Comparison of ENCODE assay signal across 8 cellular contexts in the genomic region with DNA sequence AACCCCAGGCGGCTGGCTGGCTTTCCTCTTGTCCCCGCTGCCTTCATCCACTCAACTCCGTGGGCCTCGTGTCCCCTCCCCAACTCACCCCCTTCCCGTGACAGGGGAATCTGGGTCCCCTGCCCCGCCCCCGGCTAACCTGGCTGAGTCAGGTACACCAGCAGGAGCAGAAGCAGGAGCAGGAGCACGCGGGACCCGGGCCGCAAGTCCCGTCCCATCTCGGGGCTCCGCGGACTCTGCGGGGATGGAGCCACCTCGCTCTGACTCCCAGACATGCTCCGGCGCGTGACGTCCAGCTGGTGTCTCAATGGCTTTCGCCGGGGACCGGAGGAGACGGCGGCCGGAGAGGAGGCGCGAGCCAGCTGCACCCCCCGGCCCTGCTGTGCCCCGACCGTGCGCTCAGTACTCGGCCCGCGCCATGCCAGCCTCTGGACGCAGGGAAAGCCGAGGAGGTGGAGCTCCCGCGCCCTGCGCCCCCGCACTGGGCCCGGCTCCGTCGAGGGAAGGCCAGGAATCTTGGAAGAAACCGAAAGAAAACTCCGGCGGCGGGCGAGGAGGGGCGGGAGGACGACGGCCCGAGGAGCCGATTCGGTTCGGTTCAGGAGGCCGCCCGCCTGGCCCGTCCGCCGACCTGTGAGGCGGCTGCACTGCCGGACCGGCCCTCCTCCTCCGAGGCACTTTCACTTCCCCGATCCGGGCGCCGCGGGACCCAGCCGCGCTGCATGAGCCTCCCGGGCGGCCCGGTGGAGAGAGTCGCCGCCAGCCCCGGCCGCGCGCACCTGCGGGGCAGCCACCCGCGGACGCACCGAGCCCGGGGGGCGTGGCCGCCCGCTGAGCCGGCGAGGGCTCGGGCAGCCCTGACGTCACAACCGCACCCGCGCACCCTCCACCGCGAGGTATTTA. TPM values are rescaled to one million over a fixed set of nuclear protein-coding genes. Genes with fewer than 3 reads are reported as not detected.
DNase-seq lines count a peak whose midpoint lies in the region; ATAC-seq lines count a peak whose summit lies in the region.

A gene with protein sequence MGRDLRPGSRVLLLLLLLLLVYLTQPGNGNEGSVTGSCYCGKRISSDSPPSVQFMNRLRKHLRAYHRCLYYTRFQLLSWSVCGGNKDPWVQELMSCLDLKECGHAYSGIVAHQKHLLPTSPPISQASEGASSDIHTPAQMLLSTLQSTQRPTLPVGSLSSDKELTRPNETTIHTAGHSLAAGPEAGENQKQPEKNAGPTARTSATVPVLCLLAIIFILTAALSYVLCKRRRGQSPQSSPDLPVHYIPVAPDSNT (minus strand): TSS at position 807 of the 903 bp plus-strand sequence. CDS start 589 bp downstream, at position 218.
A gene with protein sequence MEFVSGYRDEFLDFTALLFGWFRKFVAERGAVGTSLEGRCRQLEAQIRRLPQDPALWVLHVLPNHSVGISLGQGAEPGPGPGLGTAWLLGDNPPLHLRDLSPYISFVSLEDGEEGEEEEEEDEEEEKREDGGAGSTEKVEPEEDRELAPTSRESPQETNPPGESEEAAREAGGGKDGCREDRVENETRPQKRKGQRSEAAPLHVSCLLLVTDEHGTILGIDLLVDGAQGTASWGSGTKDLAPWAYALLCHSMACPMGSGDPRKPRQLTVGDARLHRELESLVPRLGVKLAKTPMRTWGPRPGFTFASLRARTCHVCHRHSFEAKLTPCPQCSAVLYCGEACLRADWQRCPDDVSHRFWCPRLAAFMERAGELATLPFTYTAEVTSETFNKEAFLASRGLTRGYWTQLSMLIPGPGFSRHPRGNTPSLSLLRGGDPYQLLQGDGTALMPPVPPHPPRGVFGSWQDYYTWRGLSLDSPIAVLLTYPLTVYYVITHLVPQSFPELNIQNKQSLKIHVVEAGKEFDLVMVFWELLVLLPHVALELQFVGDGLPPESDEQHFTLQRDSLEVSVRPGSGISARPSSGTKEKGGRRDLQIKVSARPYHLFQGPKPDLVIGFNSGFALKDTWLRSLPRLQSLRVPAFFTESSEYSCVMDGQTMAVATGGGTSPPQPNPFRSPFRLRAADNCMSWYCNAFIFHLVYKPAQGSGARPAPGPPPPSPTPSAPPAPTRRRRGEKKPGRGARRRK (plus strand): TSS at position 712 of the 903 bp plus-strand sequence. CDS start 716 bp downstream, outside the sequence.

- H3K27ac ChIP-seq in muscle layer of duodenum (ENCODE audit: low read length), result peak within 1 kb of the TSS; percentile 67
- H3K27ac ChIP-seq in subcutaneous abdominal adipose tissue (ENCODE audit: low read depth, low read length), result peak within 1 kb of the TSS; percentile 23

- H3K4me1 ChIP-seq in muscle layer of duodenum (ENCODE audit: control insufficient read depth in 1 of 2, insufficient read depth in 2 of 2, low read length in 2 of 2), result peaks cover 0 to 6% of the 10 kb centered on the region in 2 donors
- H3K4me1 ChIP-seq in subcutaneous abdominal adipose tissue (ENCODE audit: control insufficient read depth in 5 of 5, insufficient read depth in 5 of 5, low read length in 5 of 5), result peaks cover 0 to 41% (median 19%) of the 10 kb centered on the region in 5 donors

- peak within 1 kb of the TSS; percentile 38 to 84 (median 73) for H3K9ac ChIP-seq in subcutaneous abdominal adipose tissue (ENCODE audit: low read length in 5 of 5)

- peak; percentile 52 for DNase-seq in NAMALWA (ENCODE audit: low spot score)
- peak; percentile 46 for DNase-seq in activated T-cell treated with anti-CD3 and anti-CD28 coated beads for 4 hours
- no peak for DNase-seq in COR-L47 (lab: John Stamatoyannopoulos, UW)
- DNase-seq in HUDEP-2 (lab: John Stamatoyannopoulos, UW; ENCODE audit: unreplicated experiment in 76 of 76), result no peak

- H3K4me3 ChIP-seq in muscle layer of duodenum (ENCODE audit: low read depth in 1 of 2, low read length in 2 of 2), result peak within 1 kb of the TSS; percentile 71 to 90
- peak within 1 kb of the TSS; percentile 54 to 83 (median 73) for H3K4me3 ChIP-seq in subcutaneous abdominal adipose tissue (ENCODE audit: low read depth in 1 of 5, low read length in 5 of 5)

- H3K36me3 ChIP-seq in muscle layer of duodenum (ENCODE audit: control insufficient read depth in 1 of 2, insufficient read depth in 2 of 2, low read length in 2 of 2) (no peaks in the 10 kb centered on the region), subcutaneous abdominal adipose tissue (ENCODE audit: control insufficient read depth in 5 of 5, insufficient read depth in 5 of 5, low read length in 5 of 5) (peaks cover 0 to 6% (median 0%) of the 10 kb centered on the region in 5 donors)

- H3K9me3 ChIP-seq in muscle layer of duodenum (ENCODE audit: control insufficient read depth in 1 of 2, low read length in 2 of 2), result no peaks in the 10 kb centered on the region
- H3K9me3 ChIP-seq in subcutaneous abdominal adipose tissue (ENCODE audit: control insufficient read depth in 5 of 5, low read length in 5 of 5), result no peaks in the 10 kb centered on the region

- H3K27me3 ChIP-seq in muscle layer of duodenum (ENCODE audit: low read depth, low read length) (no peaks in the 10 kb centered on the region), subcutaneous abdominal adipose tissue (ENCODE audit: control insufficient read depth in 5 of 5, insufficient read depth in 4 of 5, low read length in 5 of 5) (peaks cover under 1 to 10% (median 3%) of the 10 kb centered on the region in 5 donors)

- ATAC-seq in GM18498 (IDR thresholded peaks at IDR 0.05; ENCODE audit: unreplicated experiment) (peak; percentile 54), esophagus mucosa (peak; percentile 71)

RNA-seq across cellular contexts. Expression of the first gene that starts in this region (rescaled TPM):
- total RNA-seq in esophagus mucosa, result 15.7 TPM

RNA-seq across cellular contexts. Expression of the second gene that starts in this region (rescaled TPM):
- 0.36 TPM for total RNA-seq in esophagus mucosa

Comparison
In these comparisons a context has a peak if more than half of its experiments do, and no peak if none do; other contexts are left out.
1. DNase-seq: peak in NAMALWA (single experiment) and activated T-cell treated with anti-CD3 and anti-CD28 coated beads for 4 hours (single experiment); none in COR-L47 (single experiment) and HUDEP-2 (0 of 76).